ENCODE assay signal across 19 cellular contexts in the genomic region with DNA sequence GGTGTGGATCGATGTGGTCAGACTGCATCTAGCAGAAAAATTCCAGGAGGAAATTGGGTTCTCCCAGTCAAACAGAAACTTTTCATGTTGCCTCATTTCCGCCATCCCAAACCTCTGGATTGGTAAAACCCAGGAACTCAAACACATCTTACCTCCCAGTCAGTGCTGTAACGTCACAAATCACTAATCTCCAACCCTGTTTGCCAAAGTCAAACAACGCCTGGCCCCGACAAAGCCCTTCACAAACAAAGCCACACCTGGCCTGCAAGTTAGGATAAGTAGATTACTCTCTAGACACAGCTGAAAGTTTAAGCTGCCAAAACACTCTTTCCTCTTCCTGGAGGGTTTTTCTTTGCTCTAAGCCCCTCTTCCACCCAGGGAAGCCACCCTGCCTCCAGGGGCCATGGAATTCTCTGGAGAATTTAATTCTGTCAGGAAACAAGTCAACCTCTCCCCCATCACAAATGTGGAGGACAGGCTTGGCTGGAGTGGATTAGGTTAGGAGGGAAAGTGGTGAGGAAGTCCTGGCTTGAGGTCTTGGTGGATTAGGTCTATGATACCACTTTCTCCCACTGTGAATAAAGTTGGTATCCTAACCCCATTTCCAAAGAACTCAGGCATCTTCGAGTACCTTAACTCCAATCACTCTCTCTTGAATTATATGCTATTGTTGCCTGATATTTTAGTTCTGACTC.
DNase-seq lines count a peak whose midpoint lies in the region; ATAC-seq and TF ChIP-seq lines count a peak whose summit lies in the region.
"Had no signal": no experiment of that assay in that cellular context is flagged by ENCODE, and none has a peak within 500 bp of the region (broad histone marks: within the 10 kb centered on the region; RNA-seq: fewer than 3 reads in every experiment).

No MANE protein-coding gene starts in this region.

- H4K20me1 ChIP-seq in smooth muscle cell (ENCODE audit: low read depth) (no peaks in the 10 kb centered on the region), H9 (ENCODE audit: control insufficient read depth, insufficient read depth, insufficient read length) (no peaks in the 10 kb centered on the region)

- H2BK15ac ChIP-seq in mesendoderm (replicated peaks; ENCODE audit: low read depth) (no peak overlapping the region), H9 (ENCODE audit: low read depth, low read length) (no peak overlapping the region)

- H3K27ac ChIP-seq in mesendoderm (ENCODE audit: low read depth, low read length) (no peak overlapping the region), smooth muscle cell (ENCODE audit: low read depth) (no peak overlapping the region), H9 (ENCODE audit: insufficient read length, low read depth, low read length) (no peak overlapping the region)
- H3K27ac ChIP-seq: sigmoid colon, thyroid gland had no signal

- H3K27me3 Mint-ChIP-seq in H9 (ENCODE audit: low read depth) = peaks cover 6% of the 10 kb centered on the region

- H3K4me1 ChIP-seq in mesendoderm (ENCODE audit: control insufficient read depth, low read depth, low read length) = peaks cover 8% of the 10 kb centered on the region
- peaks cover 8% of the 10 kb centered on the region for H3K4me1 ChIP-seq in smooth muscle cell (ENCODE audit: low read depth)
- H3K4me1 ChIP-seq in H9 (ENCODE audit: insufficient read depth, low read length) = no peaks in the 10 kb centered on the region
- H3K4me1 ChIP-seq: sigmoid colon, thyroid gland had no signal

- DNase-seq in COLO668 (lab: John Stamatoyannopoulos, UW; ENCODE audit: unreplicated experiment) (peak; percentile 76), HuH-7.5 (ENCODE audit: low spot score) (peak; percentile 27), NCI-H774 (lab: John Stamatoyannopoulos, UW) (peak; percentile 82), mesendoderm (peak; percentile 90), smooth muscle cell (lab: John Stamatoyannopoulos, UW; ENCODE audit: unreplicated experiment) (no peak), H9 (no peak)
- no peak for DNase-seq in activated naive CD4-positive, alpha-beta T cell (lab: John Stamatoyannopoulos, UW)
- DNase-seq: ACHN; activated B cell treated with CpG ODN at 0.5 μM for 24 hours; activated effector memory CD4-positive, alpha-beta T cell treated with Interleukin-2 at 50 U/mL for 16 hours; CD8-positive, alpha-beta T cell; GOT3; mesenchymal stem cell; sigmoid colon; stimulated activated CD4-positive, alpha-beta T cell treated with anti-CD3 and anti-CD28 coated beads, Interleukin-4, amount 100 ng/mL, for 1 hour; stimulated activated CD8-positive, alpha-beta memory T cell treated with anti-CD3 and anti-CD28 coated beads, Interleukin-4, amount 100 ng/mL, for 48 hours; T-helper 1 cell; thyroid gland had no signal

- H3K4me3 ChIP-seq in mesendoderm (ENCODE audit: low read length) = no peak overlapping the region
- no peak overlapping the region for H3K4me3 ChIP-seq in smooth muscle cell
- H3K4me3 ChIP-seq: sigmoid colon, thyroid gland had no signal

- H4K8ac ChIP-seq in mesendoderm (ENCODE audit: low read depth, low read length) = no peak overlapping the region
- no peak overlapping the region for H4K8ac ChIP-seq in H9 (replicated peaks; ENCODE audit: insufficient read length, low read depth, low read length)

- H3T11ph ChIP-seq in H9 (ENCODE audit: low read length) = no peak overlapping the region

- H3K27me3 ChIP-seq in mesendoderm (ENCODE audit: insufficient read depth, low read length, poor library complexity) (no peaks in the 10 kb centered on the region), smooth muscle cell (ENCODE audit: low read depth) (peaks cover 21% of the 10 kb centered on the region), H9 (ENCODE audit: insufficient read depth, low read length) (no peaks in the 10 kb centered on the region)
- H3K27me3 ChIP-seq: sigmoid colon, thyroid gland had no signal

- no peak overlapping the region for H4K91ac ChIP-seq in H9 (ENCODE audit: insufficient read length, low read depth, low read length)

- H2BK12ac ChIP-seq in H9 (ENCODE audit: insufficient read length, low read depth, low read length) = no peak overlapping the region

- no peak for ATAC-seq in HG03039 (IDR thresholded peaks at IDR 0.05; ENCODE audit: unreplicated experiment)
- ATAC-seq: CD8-positive, alpha-beta T cell had no signal

- H3K23ac ChIP-seq in mesendoderm (ENCODE audit: low read length) = no peak overlapping the region
- no peak overlapping the region for H3K23ac ChIP-seq in H9 (ENCODE audit: insufficient read length, low read depth, low read length)

- H2BK120ac ChIP-seq in mesendoderm (ENCODE audit: low read depth, low read length) (no peak overlapping the region), H9 (ENCODE audit: low read depth, low read length, poor library complexity, severe bottlenecking) (no peak overlapping the region)

- peaks cover 11 to 13% of the 10 kb centered on the region in 2 experiments for H3K4me1 Mint-ChIP-seq in H9

- peak overlapping the region in 1 of 3 experiments; percentile 87; a peak in 2 of 7 replicates for H3K27ac Mint-ChIP-seq in H9
- H3K27ac Mint-ChIP-seq: activated B cell treated with CpG ODN at 0.5 μM for 24 hours; CD8-positive, alpha-beta T cell had no signal

- H2AK5ac ChIP-seq in mesendoderm (ENCODE audit: low read length) (no peak overlapping the region), H9 (ENCODE audit: insufficient read length, low read length) (no peak overlapping the region)

- H3K9me3 ChIP-seq in smooth muscle cell (replicated peaks; ENCODE audit: low read depth) (no peaks in the 10 kb centered on the region), H9 (ENCODE audit: control insufficient read depth, low read depth, low read length) (no peaks in the 10 kb centered on the region)
- H3K9me3 ChIP-seq: sigmoid colon, thyroid gland had no signal

- no peak overlapping the region for H4K5ac ChIP-seq in mesendoderm (ENCODE audit: low read length)
- H4K5ac ChIP-seq in H9 (ENCODE audit: insufficient read length, low read depth, low read length) = no peak overlapping the region

- no peaks in the 10 kb centered on the region for H3K79me1 ChIP-seq in mesendoderm (ENCODE audit: low read length)
- H3K79me1 ChIP-seq in H9 (ENCODE audit: insufficient read depth, low read depth, low read length, poor library complexity, severe bottlenecking) = no peaks in the 10 kb centered on the region

- H3F3A ChIP-seq in smooth muscle cell (ENCODE audit: low read depth) = no peaks in the 10 kb centered on the region

- H3K18ac ChIP-seq in mesendoderm (ENCODE audit: low read length) (no peak overlapping the region), H9 (ENCODE audit: insufficient read length, low read depth, low read length) (no peak overlapping the region)

- H3K4me3 Mint-ChIP-seq in H9 = no peak overlapping the region
- H3K4me3 Mint-ChIP-seq: activated B cell treated with CpG ODN at 0.5 μM for 24 hours; CD8-positive, alpha-beta T cell had no signal

- H3K14ac ChIP-seq in H9 (ENCODE audit: insufficient read depth, low read length) = no peak overlapping the region

- no peak overlapping the region for H2BK20ac ChIP-seq in H9 (ENCODE audit: low read depth, low read length, poor library complexity, severe bottlenecking)

- H3K4me2 ChIP-seq in mesendoderm (ENCODE audit: low read length) = no peak overlapping the region
- H3K4me2 ChIP-seq in smooth muscle cell = no peak overlapping the region
- no peak overlapping the region for H3K4me2 ChIP-seq in H9 (ENCODE audit: insufficient read depth, insufficient read length, low read length)

- H3K36me3 Mint-ChIP-seq in H9 (ENCODE audit: insufficient read depth in 1 of 3, low read depth in 3 of 3) = no peaks in the 10 kb centered on the region
- H3K36me3 Mint-ChIP-seq: CD8-positive, alpha-beta T cell had no signal

- H3K23me2 ChIP-seq in H9 (ENCODE audit: insufficient read length, low read depth, low read length, poor library complexity, severe bottlenecking) = no peaks in the 10 kb centered on the region

- WGBS in mesendoderm (ENCODE audit: extremely low coverage, insufficient coverage, low lambda C conversion rate) = no CpG with 5 or more reads among the region's 6 CpGs
- WGBS in smooth muscle cell (ENCODE audit: low lambda C conversion rate) = 80% methylated on average over 6 of the region's 6 CpGs
- no CpG with 5 or more reads among the region's 6 CpGs for WGBS in H9 (ENCODE audit: extremely low coverage, insufficient read length, low lambda C conversion rate)

- no peaks in the 10 kb centered on the region; a peak in 1 of 5 replicates for H3K9me3 Mint-ChIP-seq in H9
- H3K9me3 Mint-ChIP-seq: activated B cell treated with CpG ODN at 0.5 μM for 24 hours; CD8-positive, alpha-beta T cell had no signal

- no peaks in the 10 kb centered on the region for H3K36me3 ChIP-seq in mesendoderm (ENCODE audit: control insufficient read depth, insufficient read depth, low read length)
- no peaks in the 10 kb centered on the region for H3K36me3 ChIP-seq in smooth muscle cell (ENCODE audit: low read depth)
- H3K36me3 ChIP-seq: sigmoid colon, thyroid gland had no signal

- no peak overlapping the region for H3K9ac ChIP-seq in mesendoderm (ENCODE audit: low read length)
- H3K9ac ChIP-seq in smooth muscle cell (ENCODE audit: low read depth) = no peak overlapping the region
- H3K9ac ChIP-seq in H9 (ENCODE audit: extremely low read depth, insufficient read length, low read length) = no peak overlapping the region

- H3K79me2 ChIP-seq in mesendoderm (ENCODE audit: control insufficient read depth, insufficient read depth, low read length) (no peaks in the 10 kb centered on the region), smooth muscle cell (ENCODE audit: low read depth) (no peaks in the 10 kb centered on the region), H9 (ENCODE audit: insufficient read depth, low read length) (no peaks in the 10 kb centered on the region)

- TF ChIP-seq CTCF in smooth muscle cell (IDR thresholded peaks at IDR 0.05; ENCODE audit: borderline replicate concordance, insufficient read depth, poor library complexity, severe bottlenecking) = no peak
- TF ChIP-seq CTCF in H9 (conservative IDR thresholded peaks at IDR 0.05) = no peak

- H3K4ac ChIP-seq in mesendoderm (ENCODE audit: low read depth, low read length) = no peak overlapping the region
- no peak overlapping the region for H3K4ac ChIP-seq in H9 (ENCODE audit: low read depth, low read length)

- H2AFZ ChIP-seq in smooth muscle cell (ENCODE audit: low read depth) (no peak overlapping the region), H9 (ENCODE audit: low read length) (no peak overlapping the region)

- H3K56ac ChIP-seq in mesendoderm (ENCODE audit: low read length) (no peak overlapping the region), H9 (ENCODE audit: insufficient read length, low read depth, low read length) (no peak overlapping the region)

- H2BK5ac ChIP-seq in mesendoderm (ENCODE audit: low read length) (no peak overlapping the region), H9 (ENCODE audit: insufficient read length, low read length) (no peak overlapping the region)

Comparison
In these comparisons a context has a peak if more than half of its experiments do, and no peak if none do; other contexts are left out.
1. DNase-seq: peak in COLO668 (single experiment), HuH-7.5 (single experiment), NCI-H774 (single experiment) and mesendoderm (single experiment); none in smooth muscle cell (single experiment), activated naive CD4-positive, alpha-beta T cell (0 of 4) and H9 (single experiment).